In the genomic region with DNA sequence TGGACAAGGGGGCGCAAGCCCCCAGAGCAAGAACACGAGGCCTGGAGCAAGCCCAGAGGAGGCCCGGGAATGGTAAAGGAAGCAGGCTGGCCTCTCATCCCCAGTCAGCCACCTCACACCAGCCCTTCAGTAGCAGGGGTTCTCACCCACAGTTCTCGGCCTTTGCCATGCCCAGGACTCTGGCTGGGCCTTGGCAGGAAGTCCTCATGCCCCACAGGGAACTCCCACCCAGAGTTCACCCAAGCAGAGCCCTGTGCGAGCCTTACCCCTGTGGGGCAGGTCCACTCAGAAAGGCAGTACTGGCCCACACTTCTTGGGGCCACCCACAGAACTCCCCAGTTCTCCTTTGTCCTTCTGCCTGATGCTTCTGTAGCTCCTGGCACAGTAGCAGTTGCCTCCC, we compare ENCODE assay signal across 24 cellular contexts. TPM values are rescaled to one million over a fixed set of nuclear protein-coding genes. Genes with fewer than 3 reads are reported as not detected.
"Had no signal": no experiment of that assay in that cellular context is flagged by ENCODE, and none has a peak within 500 bp of the region (broad histone marks: within the 10 kb centered on the region; RNA-seq: fewer than 3 reads in every experiment).

No MANE protein-coding gene starts in this region.

- DNase-seq: colonic mucosa; dermis blood vessel endothelial cell; erythroblast; head of caudate nucleus; hippocampal formation; kidney glomerular epithelial cell; mesenchymal stem cell; midbrain; occipital lobe; psoas muscle; retina; right lobe of liver; stimulated activated CD4-positive, alpha-beta T cell treated with anti-CD3 and anti-CD28 coated beads, Interleukin-12 subunit alpha, Interleukin-12 subunit beta, amount 100 ng/mL, for 4 hours; stimulated activated naive CD4-positive, alpha-beta T cell; stomach; substantia nigra; transverse colon had no signal

- H3K27ac ChIP-seq: colonic mucosa, foreskin keratinocyte, parathyroid adenoma, psoas muscle, right lobe of liver, skin epidermis, stomach, thoracic aorta, transverse colon had no signal

- H3K79me2 ChIP-seq: parathyroid adenoma had no signal

- H3K4me3 ChIP-seq: colonic mucosa, lung, psoas muscle, right lobe of liver, skin epidermis, stomach, thoracic aorta, transverse colon had no signal

- H3K27me3 ChIP-seq: colonic mucosa, right lobe of liver, stomach, transverse colon had no signal

- H2AFZ ChIP-seq: parathyroid adenoma had no signal

- H3K4me1 ChIP-seq: colonic mucosa, foreskin keratinocyte, parathyroid adenoma, psoas muscle, right lobe of liver, stomach, transverse colon had no signal

- H3K36me3 ChIP-seq: colonic mucosa, right lobe of liver, stomach, thoracic aorta, transverse colon had no signal

- ATAC-seq: natural killer cell treated with Interleukin-12 subunit alpha and Interleukin-12 subunit beta and Interleukin-15 and Interleukin-18, amount 100 ng/mL, for 72 hours; psoas muscle; right lobe of liver had no signal

- H3K9me3 ChIP-seq: colonic mucosa, psoas muscle, right lobe of liver, stomach, thoracic aorta, transverse colon had no signal

RNA-seq across cellular contexts. Expression of a gene that starts 30.3 kb away (rescaled TPM):
- total RNA-seq: dermis blood vessel endothelial cell, endothelial cell of umbilical vein, foreskin keratinocyte, occipital lobe, thoracic aorta had no signal
